ENCODE assay signal across 1 cellular context in the genomic region with DNA sequence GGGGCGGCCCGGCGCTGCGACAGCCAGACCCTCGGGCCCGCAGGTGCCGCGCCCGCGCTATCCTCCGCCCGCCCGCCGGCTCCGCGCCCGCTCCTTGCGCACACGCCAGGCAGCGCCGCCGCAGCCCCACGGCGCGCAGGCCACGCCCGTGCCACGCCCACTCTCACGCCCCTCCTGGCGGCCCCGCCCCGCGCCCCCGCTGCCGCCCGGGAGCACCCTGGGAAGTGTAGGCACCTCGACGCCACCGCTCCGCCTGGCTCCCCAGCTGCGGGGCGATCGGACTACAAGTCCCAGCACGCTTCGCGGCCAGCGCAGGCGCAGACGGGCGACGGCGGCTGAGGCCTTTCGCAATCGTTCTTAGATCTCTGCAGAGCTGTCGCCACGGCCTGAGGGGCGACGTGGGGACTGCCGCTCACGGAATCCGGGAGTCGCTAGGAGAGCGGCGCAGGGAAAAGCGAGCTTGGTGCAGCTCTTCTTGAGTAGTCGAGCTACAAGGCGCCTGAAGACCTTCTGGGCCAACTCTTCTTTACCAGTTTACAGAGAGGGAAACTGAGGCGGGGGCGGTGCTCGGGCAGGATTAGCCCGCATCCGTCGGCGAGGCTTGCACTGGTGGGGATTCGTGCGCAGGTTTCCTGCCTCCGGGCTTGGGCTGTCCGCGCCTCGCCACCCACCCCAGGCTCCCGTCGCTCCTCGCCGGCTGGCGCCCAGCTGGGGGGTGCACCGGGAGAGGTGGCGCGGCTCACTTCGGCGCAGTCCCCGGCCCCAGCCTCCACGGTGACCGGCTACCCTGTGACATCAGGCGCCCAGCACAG.
TF ChIP-seq lines count a peak whose summit lies in the region.

TSS of gene ABLIM2 (minus strand) at position 104 of the 812 bp plus-strand sequence. CDS start 124 bp downstream, outside the sequence.

TF ChIP-seq in HepG2, 621 proteins besides CTCF, POLR2A, EP300 and RAD21 (continued from another document and continues in another):
- TF ChIP-seq MIER3 (CRISPR knock-in tag; IDR thresholded peaks at IDR 0.05; ENCODE audit: borderline replicate concordance), result peak; percentile 52; the same call in 1 of the 2 replicates
- TF ChIP-seq ZNF17 (CRISPR knock-in tag; IDR thresholded peaks at IDR 0.05), result no peak
- TF ChIP-seq, protein P1, sequence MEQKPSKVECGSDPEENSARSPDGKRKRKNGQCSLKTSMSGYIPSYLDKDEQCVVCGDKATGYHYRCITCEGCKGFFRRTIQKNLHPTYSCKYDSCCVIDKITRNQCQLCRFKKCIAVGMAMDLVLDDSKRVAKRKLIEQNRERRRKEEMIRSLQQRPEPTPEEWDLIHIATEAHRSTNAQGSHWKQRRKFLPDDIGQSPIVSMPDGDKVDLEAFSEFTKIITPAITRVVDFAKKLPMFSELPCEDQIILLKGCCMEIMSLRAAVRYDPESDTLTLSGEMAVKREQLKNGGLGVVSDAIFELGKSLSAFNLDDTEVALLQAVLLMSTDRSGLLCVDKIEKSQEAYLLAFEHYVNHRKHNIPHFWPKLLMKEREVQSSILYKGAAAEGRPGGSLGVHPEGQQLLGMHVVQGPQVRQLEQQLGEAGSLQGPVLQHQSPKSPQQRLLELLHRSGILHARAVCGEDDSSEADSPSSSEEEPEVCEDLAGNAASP (CRISPR knock-in tag; IDR thresholded peaks at IDR 0.05; ENCODE audit: borderline replicate concordance), result no peak
- 0 out of 2 replicates have a peak, but pooled peaks have one; percentile 51 for TF ChIP-seq ZNF230 (CRISPR knock-in tag; IDR thresholded peaks at IDR 0.05)
- TF ChIP-seq KLF6 (CRISPR knock-in tag; IDR thresholded peaks at IDR 0.05), result peak; percentile 58
- TF ChIP-seq, protein P2, sequence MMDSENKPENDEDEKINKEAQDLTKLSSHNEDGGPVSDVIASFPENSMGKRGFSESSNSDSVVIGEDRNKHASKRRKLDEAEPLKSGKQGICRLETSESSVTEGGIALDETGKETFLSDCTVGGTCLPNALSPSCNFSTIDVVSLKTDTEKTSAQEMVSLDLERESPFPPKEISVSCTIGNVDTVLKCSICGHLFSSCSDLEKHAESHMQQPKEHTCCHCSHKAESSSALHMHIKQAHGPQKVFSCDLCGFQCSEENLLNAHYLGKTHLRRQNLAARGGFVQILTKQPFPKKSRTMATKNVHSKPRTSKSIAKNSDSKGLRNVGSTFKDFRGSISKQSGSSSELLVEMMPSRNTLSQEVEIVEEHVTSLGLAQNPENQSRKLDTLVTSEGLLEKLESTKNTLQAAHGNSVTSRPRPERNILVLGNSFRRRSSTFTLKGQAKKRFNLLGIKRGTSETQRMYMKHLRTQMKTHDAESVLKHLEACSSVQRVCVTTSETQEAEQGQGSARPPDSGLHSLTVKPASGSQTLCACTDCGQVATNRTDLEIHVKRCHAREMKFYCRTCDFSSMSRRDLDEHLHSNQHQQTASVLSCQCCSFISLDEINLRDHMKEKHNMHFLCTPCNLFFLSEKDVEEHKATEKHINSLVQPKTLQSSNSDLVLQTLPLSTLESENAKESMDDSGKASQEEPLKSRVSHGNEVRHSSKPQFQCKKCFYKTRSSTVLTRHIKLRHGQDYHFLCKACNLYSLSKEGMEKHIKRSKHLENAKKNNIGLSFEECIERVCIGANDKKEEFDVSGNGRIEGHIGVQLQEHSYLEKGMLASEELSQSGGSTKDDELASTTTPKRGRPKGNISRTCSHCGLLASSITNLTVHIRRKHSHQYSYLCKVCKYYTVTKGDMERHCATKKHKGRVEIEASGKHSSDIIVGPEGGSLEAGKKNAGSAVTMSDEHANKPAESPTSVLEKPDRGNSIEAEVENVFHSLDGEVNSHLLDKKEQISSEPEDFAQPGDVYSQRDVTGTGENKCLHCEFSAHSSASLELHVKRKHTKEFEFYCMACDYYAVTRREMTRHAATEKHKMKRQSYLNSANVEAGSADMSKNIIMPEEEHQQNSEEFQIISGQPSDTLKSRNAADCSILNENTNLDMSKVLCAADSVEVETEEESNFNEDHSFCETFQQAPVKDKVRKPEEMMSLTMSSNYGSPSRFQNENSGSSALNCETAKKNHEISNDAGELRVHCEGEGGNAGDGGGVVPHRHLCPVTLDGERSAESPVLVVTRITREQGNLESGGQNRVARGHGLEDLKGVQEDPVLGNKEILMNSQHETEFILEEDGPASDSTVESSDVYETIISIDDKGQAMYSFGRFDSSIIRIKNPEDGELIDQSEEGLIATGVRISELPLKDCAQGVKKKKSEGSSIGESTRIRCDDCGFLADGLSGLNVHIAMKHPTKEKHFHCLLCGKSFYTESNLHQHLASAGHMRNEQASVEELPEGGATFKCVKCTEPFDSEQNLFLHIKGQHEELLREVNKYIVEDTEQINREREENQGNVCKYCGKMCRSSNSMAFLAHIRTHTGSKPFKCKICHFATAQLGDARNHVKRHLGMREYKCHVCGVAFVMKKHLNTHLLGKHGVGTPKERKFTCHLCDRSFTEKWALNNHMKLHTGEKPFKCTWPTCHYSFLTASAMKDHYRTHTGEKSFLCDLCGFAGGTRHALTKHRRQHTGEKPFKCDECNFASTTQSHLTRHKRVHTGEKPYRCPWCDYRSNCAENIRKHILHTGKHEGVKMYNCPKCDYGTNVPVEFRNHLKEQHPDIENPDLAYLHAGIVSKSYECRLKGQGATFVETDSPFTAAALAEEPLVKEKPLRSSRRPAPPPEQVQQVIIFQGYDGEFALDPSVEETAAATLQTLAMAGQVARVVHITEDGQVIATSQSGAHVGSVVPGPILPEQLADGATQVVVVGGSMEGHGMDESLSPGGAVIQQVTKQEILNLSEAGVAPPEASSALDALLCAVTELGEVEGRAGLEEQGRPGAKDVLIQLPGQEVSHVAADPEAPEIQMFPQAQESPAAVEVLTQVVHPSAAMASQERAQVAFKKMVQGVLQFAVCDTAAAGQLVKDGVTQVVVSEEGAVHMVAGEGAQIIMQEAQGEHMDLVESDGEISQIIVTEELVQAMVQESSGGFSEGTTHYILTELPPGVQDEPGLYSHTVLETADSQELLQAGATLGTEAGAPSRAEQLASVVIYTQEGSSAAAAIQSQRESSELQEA (CRISPR knock-in tag; IDR thresholded peaks at IDR 0.05; ENCODE audit: not compliant biosample characterization), result peak; percentile 19
- TF ChIP-seq MTA1 (CRISPR knock-in tag; IDR thresholded peaks at IDR 0.05; ENCODE audit: borderline replicate concordance), result peak; percentile 70; the same call in 1 of the 2 replicates
- TF ChIP-seq KDM3A (CRISPR knock-in tag; IDR thresholded peaks at IDR 0.05; ENCODE audit: low read depth), result 0 out of 2 replicates have a peak, but pooled peaks have one; percentile 44
- 0 out of 2 replicates have a peak, but pooled peaks have one; percentile 35 for TF ChIP-seq ZBTB3 (CRISPR knock-in tag; IDR thresholded peaks at IDR 0.05; ENCODE audit: borderline replicate concordance, low read depth)
- TF ChIP-seq HCFC1 (IDR thresholded peaks at IDR 0.05; ENCODE audit: low read depth, low read length), result peak; percentile 94
- 0 out of 2 replicates have a peak, but pooled peaks have one; percentile 49 for TF ChIP-seq GATAD1 (CRISPR knock-in tag; IDR thresholded peaks at IDR 0.05)
- peak; percentile 44 for TF ChIP-seq CREM (IDR thresholded peaks at IDR 0.05)
- no peak for TF ChIP-seq CREM (CRISPR knock-in tag; IDR thresholded peaks at IDR 0.05)
- TF ChIP-seq, protein P3, sequence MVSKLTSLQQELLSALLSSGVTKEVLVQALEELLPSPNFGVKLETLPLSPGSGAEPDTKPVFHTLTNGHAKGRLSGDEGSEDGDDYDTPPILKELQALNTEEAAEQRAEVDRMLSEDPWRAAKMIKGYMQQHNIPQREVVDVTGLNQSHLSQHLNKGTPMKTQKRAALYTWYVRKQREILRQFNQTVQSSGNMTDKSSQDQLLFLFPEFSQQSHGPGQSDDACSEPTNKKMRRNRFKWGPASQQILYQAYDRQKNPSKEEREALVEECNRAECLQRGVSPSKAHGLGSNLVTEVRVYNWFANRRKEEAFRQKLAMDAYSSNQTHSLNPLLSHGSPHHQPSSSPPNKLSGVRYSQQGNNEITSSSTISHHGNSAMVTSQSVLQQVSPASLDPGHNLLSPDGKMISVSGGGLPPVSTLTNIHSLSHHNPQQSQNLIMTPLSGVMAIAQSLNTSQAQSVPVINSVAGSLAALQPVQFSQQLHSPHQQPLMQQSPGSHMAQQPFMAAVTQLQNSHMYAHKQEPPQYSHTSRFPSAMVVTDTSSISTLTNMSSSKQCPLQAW (CRISPR knock-in tag; IDR thresholded peaks at IDR 0.05), result 0 out of 2 replicates have a peak, but pooled peaks have one; percentile 37
- TF ChIP-seq XRCC5 (optimal IDR thresholded peaks at IDR 0.05; ENCODE audit: low read length), result peak; percentile 26
- peak; percentile 34; the same call in 1 of the 2 replicates for TF ChIP-seq ZBTB7B (CRISPR knock-in tag; IDR thresholded peaks at IDR 0.05)
- TF ChIP-seq ZNF747 (CRISPR knock-in tag; IDR thresholded peaks at IDR 0.05; ENCODE audit: borderline replicate concordance), result peak; percentile 35; the same call in 1 of the 2 replicates
- TF ChIP-seq SOX6 (IDR thresholded peaks at IDR 0.05), result no peak
- TF ChIP-seq SOX6 (CRISPR knock-in tag; IDR thresholded peaks at IDR 0.05), result peak; percentile 57
- peak; percentile 80 for TF ChIP-seq ZFY (CRISPR knock-in tag; IDR thresholded peaks at IDR 0.05)
- TF ChIP-seq EED (CRISPR knock-in tag; IDR thresholded peaks at IDR 0.05), result no peak; the same call in 1 of the 2 replicates
- TF ChIP-seq HNF4G (IDR thresholded peaks at IDR 0.05; ENCODE audit: borderline replicate concordance, low read depth, low read length), result no peak
- no peak for TF ChIP-seq HNF4G (CRISPR knock-in tag; IDR thresholded peaks at IDR 0.05; ENCODE audit: borderline replicate concordance, low read depth)
- TF ChIP-seq FOSL2 (CRISPR knock-in tag; IDR thresholded peaks at IDR 0.05), result peak; percentile 40; the same call in 1 of the 2 replicates
- TF ChIP-seq GATA4 (IDR thresholded peaks at IDR 0.05; ENCODE audit: borderline replicate concordance, low read depth), result no peak
- 0 out of 2 replicates have a peak, but pooled peaks have one; percentile 26 for TF ChIP-seq NAIF1 (CRISPR knock-in tag; IDR thresholded peaks at IDR 0.05; ENCODE audit: borderline replicate concordance)
- peak; percentile 57; the same call in 1 of the 2 replicates for TF ChIP-seq MAX (IDR thresholded peaks at IDR 0.05)
- TF ChIP-seq SMC3 (IDR thresholded peaks at IDR 0.05; ENCODE audit: low read length), result no peak
- TF ChIP-seq ZBTB8A (CRISPR knock-in tag; IDR thresholded peaks at IDR 0.05; ENCODE audit: borderline replicate concordance, low read depth), result no peak
- peak; percentile 90 for TF ChIP-seq POGK (CRISPR knock-in tag; conservative IDR thresholded peaks at IDR 0.05)
- peak; percentile 40; the same call in 1 of the 2 replicates for TF ChIP-seq FOXK1 (CRISPR knock-in tag; IDR thresholded peaks at IDR 0.05; ENCODE audit: borderline replicate concordance, low read depth)
- TF ChIP-seq SSRP1 (CRISPR knock-in tag; IDR thresholded peaks at IDR 0.05), result no peak
- peak; percentile 43; the same call in 1 of the 2 replicates for TF ChIP-seq PITX1 (CRISPR knock-in tag; IDR thresholded peaks at IDR 0.05)
- TF ChIP-seq ZNF282 (IDR thresholded peaks at IDR 0.05; ENCODE audit: partially characterized antibody), result no peak
- no peak for TF ChIP-seq LBX2 (CRISPR knock-in tag; IDR thresholded peaks at IDR 0.05; ENCODE audit: borderline replicate concordance)
- TF ChIP-seq CCDC6 (CRISPR knock-in tag; IDR thresholded peaks at IDR 0.05), result peak; percentile 58; the same call in 1 of the 2 replicates
- peak; percentile 72 for TF ChIP-seq PHF8 (CRISPR knock-in tag; IDR thresholded peaks at IDR 0.05)
- peak; percentile 44; the same call in 1 of the 2 replicates for TF ChIP-seq ZSCAN29 (CRISPR knock-in tag; conservative IDR thresholded peaks at IDR 0.05)
- no peak for TF ChIP-seq ZNF557 (CRISPR knock-in tag; IDR thresholded peaks at IDR 0.05)
- TF ChIP-seq TMF1 (CRISPR knock-in tag; IDR thresholded peaks at IDR 0.05; ENCODE audit: low read depth), result no peak
- peak; percentile 30; the same call in 1 of the 2 replicates for TF ChIP-seq MEIS2 (CRISPR knock-in tag; IDR thresholded peaks at IDR 0.05)
- TF ChIP-seq KDM2A (CRISPR knock-in tag; IDR thresholded peaks at IDR 0.05; ENCODE audit: borderline replicate concordance, low read depth), result peak; percentile 85
- TF ChIP-seq ZNF570 (CRISPR knock-in tag; IDR thresholded peaks at IDR 0.05; ENCODE audit: borderline replicate concordance), result no peak
- TF ChIP-seq ZNF710 (CRISPR knock-in tag; IDR thresholded peaks at IDR 0.05; ENCODE audit: borderline replicate concordance), result 0 out of 2 replicates have a peak, but pooled peaks have one; percentile 46
- 0 out of 2 replicates have a peak, but pooled peaks have one; percentile 14 for TF ChIP-seq HOXD1 (CRISPR knock-in tag; IDR thresholded peaks at IDR 0.05)
- TF ChIP-seq ZSCAN9 (CRISPR knock-in tag; IDR thresholded peaks at IDR 0.05; ENCODE audit: borderline replicate concordance), result no peak
- 0 out of 2 replicates have a peak, but pooled peaks have one; percentile 50 for TF ChIP-seq ZNF234 (CRISPR knock-in tag; conservative IDR thresholded peaks at IDR 0.05)
- TF ChIP-seq ZZZ3 (CRISPR knock-in tag; IDR thresholded peaks at IDR 0.05; ENCODE audit: borderline replicate concordance), result 0 out of 2 replicates have a peak, but pooled peaks have one; percentile 68
